Comparison of ENCODE assay signal across 3 cellular contexts in genomic region chr20:57264151-57264792, GRCh38.
TF ChIP-seq lines count a peak whose summit lies in the region.

No MANE protein-coding gene starts in this region.

TF ChIP-seq in IMR-90, 13 proteins besides CTCF, POLR2A, EP300 and RAD21:
- no peak for TF ChIP-seq ELK1 (IDR thresholded peaks at IDR 0.05; ENCODE audit: borderline replicate concordance, low read depth, low read length)
- TF ChIP-seq FOS (IDR thresholded peaks at IDR 0.05; ENCODE audit: low read depth, low read length) = no peak
- no peak for TF ChIP-seq RFX5 (IDR thresholded peaks at IDR 0.05; ENCODE audit: low read depth, low read length)
- TF ChIP-seq NFE2L2 (IDR thresholded peaks at IDR 0.05; ENCODE audit: low read depth, low read length) = no peak
- TF ChIP-seq SMC3 (IDR thresholded peaks at IDR 0.05; ENCODE audit: low read depth, low read length) = no peak
- TF ChIP-seq USF2 (IDR thresholded peaks at IDR 0.05; ENCODE audit: low read depth, low read length) = no peak
- no peak for TF ChIP-seq MAZ (IDR thresholded peaks at IDR 0.05; ENCODE audit: borderline replicate concordance, low read depth, low read length)
- no peak for TF ChIP-seq MXI1 (IDR thresholded peaks at IDR 0.05; ENCODE audit: borderline replicate concordance, low read depth, low read length)
- no peak for TF ChIP-seq BHLHE40 (IDR thresholded peaks at IDR 0.05; ENCODE audit: low read depth, low read length)
- TF ChIP-seq CHD1 (IDR thresholded peaks at IDR 0.05; ENCODE audit: low read depth, low read length) = no peak
- no peak for TF ChIP-seq CEBPB (IDR thresholded peaks at IDR 0.05; ENCODE audit: low read depth, low read length)

TF ChIP-seq in endothelial cell of umbilical vein, 7 proteins besides CTCF, POLR2A, EP300 and RAD21:
- TF ChIP-seq JUN (IDR thresholded peaks at IDR 0.05; ENCODE audit: borderline replicate concordance, insufficient read depth, insufficient read length, low read depth) (no peak), EZH2 (IDR thresholded peaks at IDR 0.05; ENCODE audit: borderline replicate concordance, low read depth, low read length, severe bottlenecking) (peak; percentile 47)

TF ChIP-seq in HEK293T, 16 proteins besides CTCF, POLR2A, EP300 and RAD21:
- TF ChIP-seq FOXM1 (IDR thresholded peaks at IDR 0.05; ENCODE audit: borderline replicate concordance) (no peak), HDGF (IDR thresholded peaks at IDR 0.05; ENCODE audit: borderline replicate concordance) (no peak), ZNF384 (IDR thresholded peaks at IDR 0.05) (no peak), SP1 (IDR thresholded peaks at IDR 0.05) (no peak), LEF1 (IDR thresholded peaks at IDR 0.05; ENCODE audit: borderline replicate concordance) (no peak), FOXK2 (IDR thresholded peaks at IDR 0.05) (no peak), BHLHE40 (IDR thresholded peaks at IDR 0.05; ENCODE audit: borderline replicate concordance) (no peak), L3MBTL2 (conservative IDR thresholded peaks at IDR 0.05) (no peak)
TF ChIP-seq in HEK293T: peak in this region for 0.
